In genomic region chr19:42154471-42155323, GRCh38 we compare ENCODE assay signal across 1 cellular context.
TF ChIP-seq lines count a peak whose summit lies in the region.

No MANE protein-coding gene starts in this region.

TF ChIP-seq in GM23338, 12 proteins besides CTCF, POLR2A, EP300 and RAD21 (continued from another document):
- no peak for TF ChIP-seq ETS1 (IDR thresholded peaks at IDR 0.05)
- TF ChIP-seq NANOG (IDR thresholded peaks at IDR 0.05; ENCODE audit: borderline replicate concordance), result no peak
- no peak for TF ChIP-seq ZNF114 (CRISPR knock-in tag; IDR thresholded peaks at IDR 0.05)
- TF ChIP-seq POLR2AphosphoS5 (IDR thresholded peaks at IDR 0.05; ENCODE audit: low read depth), result no peak
- no peak for TF ChIP-seq EZH2 (IDR thresholded peaks at IDR 0.05; ENCODE audit: low read depth, unreplicated experiment)
- TF ChIP-seq JUNB (IDR thresholded peaks at IDR 0.05; ENCODE audit: unreplicated experiment), result no peak
- no peak for TF ChIP-seq CREB1 (CRISPR knock-in tag; IDR thresholded peaks at IDR 0.05; ENCODE audit: low read depth)
TF ChIP-seq in GM23338: peak in this region for 0.
